1 cellular context compared by ENCODE assay signal in genomic region chr1:221761354-221762002, GRCh38.
TF ChIP-seq lines count a peak whose summit lies in the region.

No MANE protein-coding gene starts in this region.

TF ChIP-seq in GM12878, 131 proteins besides CTCF, POLR2A, EP300 and RAD21 (continued from another document and continues in another):
- TF ChIP-seq SIX5 (IDR thresholded peaks at IDR 0.05; ENCODE audit: low read depth, low read length, severe bottlenecking) (no peak), NKRF (conservative IDR thresholded peaks at IDR 0.05) (no peak), CBX5 (IDR thresholded peaks at IDR 0.05; ENCODE audit: low read depth) (peak; percentile 84), MEF2B (IDR thresholded peaks at IDR 0.05; ENCODE audit: partially characterized antibody, poor library complexity, severe bottlenecking) (peak; percentile 92), CREB1 (IDR thresholded peaks at IDR 0.05; ENCODE audit: low read depth) (no peak; the same call in 1 of the 2 replicates), STAT3 (IDR thresholded peaks at IDR 0.05; ENCODE audit: low read depth, low read length) (no peak), TBL1XR1 (IDR thresholded peaks at IDR 0.05; ENCODE audit: low read depth, low read length) (peak; percentile 19; the same call in 1 of the 2 replicates), MXI1 (IDR thresholded peaks at IDR 0.05; ENCODE audit: low read depth, low read length) (no peak), E4F1 (IDR thresholded peaks at IDR 0.05; ENCODE audit: borderline replicate concordance, partially characterized antibody) (no peak), ZNF384 (IDR thresholded peaks at IDR 0.05; ENCODE audit: borderline replicate concordance, low read depth, low read length) (no peak), ZBTB4 (CRISPR knock-in tag; IDR thresholded peaks at IDR 0.05) (no peak), E2F4 (IDR thresholded peaks at IDR 0.05; ENCODE audit: low read depth, low read length) (no peak), SUZ12 (IDR thresholded peaks at IDR 0.05; ENCODE audit: unreplicated experiment) (no peak), MYC (IDR thresholded peaks at IDR 0.05; ENCODE audit: insufficient read depth, insufficient read length, insufficient replicate concordance, low read length, severe bottlenecking) (no peak), CBX3 (IDR thresholded peaks at IDR 0.05; ENCODE audit: borderline replicate concordance, low read depth) (no peak), NR2C1 (IDR thresholded peaks at IDR 0.05) (no peak), MAX (IDR thresholded peaks at IDR 0.05; ENCODE audit: low read depth, low read length) (no peak), NRF1 (conservative IDR thresholded peaks at IDR 0.05; ENCODE audit: low read depth, low read length) (no peak), BCL3 (IDR thresholded peaks at IDR 0.05; ENCODE audit: borderline replicate concordance, insufficient read depth, low read depth, low read length, poor library complexity, severe bottlenecking) (peak; percentile 40), EZH2 (IDR thresholded peaks at IDR 0.05; ENCODE audit: borderline replicate concordance, control insufficient read depth, low read depth, low read length) (no peak), E2F8 (IDR thresholded peaks at IDR 0.05; ENCODE audit: low read depth, partially characterized antibody) (no peak), JUND (IDR thresholded peaks at IDR 0.05; ENCODE audit: low read depth, low read length) (no peak), RAD51 (IDR thresholded peaks at IDR 0.05) (no peak), SREBF1 (IDR thresholded peaks at IDR 0.05; ENCODE audit: low read length) (no peak), CUX1 (IDR thresholded peaks at IDR 0.05; ENCODE audit: insufficient replicate concordance, low read depth, low read length) (no peak), TAF1 (IDR thresholded peaks at IDR 0.05; ENCODE audit: borderline replicate concordance, low read depth, low read length) (peak; percentile 15; the same call in 1 of the 2 replicates), HDAC6 (IDR thresholded peaks at IDR 0.05; ENCODE audit: unreplicated experiment) (no peak), STAT1 (conservative IDR thresholded peaks at IDR 0.05) (0 out of 2 replicates have a peak, but pooled peaks have one; percentile 4), SRF (IDR thresholded peaks at IDR 0.05; ENCODE audit: low read depth in 2 of 2, low read length in 2 of 2) (no peak), POU2F2 (IDR thresholded peaks at IDR 0.05; ENCODE audit: borderline replicate concordance, low read depth, low read length) (peak; percentile 88), SMAD1 (IDR thresholded peaks at IDR 0.05; ENCODE audit: low read depth, partially characterized antibody) (no peak), CHD2 (IDR thresholded peaks at IDR 0.05; ENCODE audit: borderline replicate concordance, low read depth, low read length) (no peak), RELB (IDR thresholded peaks at IDR 0.05; ENCODE audit: low read depth) (peak; percentile 59; the same call in 1 of the 2 replicates), POLR2AphosphoS5 (IDR thresholded peaks at IDR 0.05; ENCODE audit: low read length) (peak; percentile 65; the same call in 1 of the 2 replicates), PBX3 (IDR thresholded peaks at IDR 0.05; ENCODE audit: insufficient replicate concordance, low read depth, low read length) (no peak), SUPT20H (IDR thresholded peaks at IDR 0.05; ENCODE audit: borderline replicate concordance, control insufficient read depth, low read depth, low read length) (no peak)
